1 cellular context compared by ENCODE assay signal in the genomic region with DNA sequence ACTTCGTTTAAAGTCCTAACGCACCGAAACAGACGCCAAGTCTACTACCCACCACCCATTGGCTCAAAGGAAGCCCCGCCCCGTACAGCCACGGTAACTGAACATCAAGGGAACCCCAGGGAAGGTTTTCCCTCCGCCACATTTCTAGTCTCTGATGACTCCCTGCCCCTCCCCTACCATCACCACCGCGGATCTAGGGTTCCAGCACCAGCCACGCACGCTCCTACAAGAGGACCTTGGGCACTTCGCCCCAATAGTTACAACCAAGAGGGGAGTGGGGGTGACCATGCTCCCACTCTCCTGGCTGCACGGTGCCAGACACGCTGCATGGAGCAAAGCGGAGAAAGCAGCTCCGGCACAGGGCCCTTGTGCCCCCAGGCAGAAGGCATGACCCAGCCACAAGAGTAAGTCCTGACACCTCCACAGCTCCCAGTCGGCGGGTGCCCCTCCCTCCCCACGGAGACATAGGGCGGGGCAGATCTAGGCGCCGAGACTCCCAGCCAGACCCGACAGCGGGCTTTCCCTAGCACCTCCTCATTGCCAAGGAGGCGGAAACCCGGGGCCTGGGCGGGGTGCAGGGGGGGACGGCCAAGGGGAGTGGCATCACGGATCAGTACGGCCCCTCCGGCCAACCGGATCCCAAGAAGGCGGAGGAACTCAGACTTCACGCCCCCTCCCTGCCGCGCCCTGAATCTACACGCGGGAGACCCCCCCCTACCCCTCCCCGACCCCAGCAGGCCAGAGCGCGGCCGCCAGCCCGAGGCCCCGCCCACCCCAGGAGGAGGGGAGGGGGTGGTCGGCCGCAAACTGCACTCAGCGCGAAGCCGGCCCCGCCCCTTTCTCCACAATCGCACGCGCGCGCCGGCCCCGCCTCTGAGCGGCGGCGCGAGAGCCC.
A peak's percentile ranks its signal among the peaks of the same experiment; 100 is the strongest.
TF ChIP-seq lines count a peak whose summit lies in the region.

No MANE protein-coding gene starts in this region.

TF ChIP-seq in HepG2, 621 proteins besides CTCF, POLR2A, EP300 and RAD21 (continued from another document and continues in another):
- TF ChIP-seq, protein P1, sequence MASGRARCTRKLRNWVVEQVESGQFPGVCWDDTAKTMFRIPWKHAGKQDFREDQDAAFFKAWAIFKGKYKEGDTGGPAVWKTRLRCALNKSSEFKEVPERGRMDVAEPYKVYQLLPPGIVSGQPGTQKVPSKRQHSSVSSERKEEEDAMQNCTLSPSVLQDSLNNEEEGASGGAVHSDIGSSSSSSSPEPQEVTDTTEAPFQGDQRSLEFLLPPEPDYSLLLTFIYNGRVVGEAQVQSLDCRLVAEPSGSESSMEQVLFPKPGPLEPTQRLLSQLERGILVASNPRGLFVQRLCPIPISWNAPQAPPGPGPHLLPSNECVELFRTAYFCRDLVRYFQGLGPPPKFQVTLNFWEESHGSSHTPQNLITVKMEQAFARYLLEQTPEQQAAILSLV (CRISPR knock-in tag; IDR thresholded peaks at IDR 0.05; ENCODE audit: borderline replicate concordance): 0 out of 2 replicates have a peak, but pooled peaks have one; percentile 57
- TF ChIP-seq FOSL2 (CRISPR knock-in tag; IDR thresholded peaks at IDR 0.05): no peak
- TF ChIP-seq MAF1 (CRISPR knock-in tag; IDR thresholded peaks at IDR 0.05; ENCODE audit: borderline replicate concordance): no peak
- 0 out of 2 replicates have a peak, but pooled peaks have one; percentile 17 for TF ChIP-seq HNRNPL (IDR thresholded peaks at IDR 0.05; ENCODE audit: low read depth, low read length)
- TF ChIP-seq ZNF484 (CRISPR knock-in tag; IDR thresholded peaks at IDR 0.05; ENCODE audit: borderline replicate concordance, low read depth): no peak
- TF ChIP-seq ZNF777 (CRISPR knock-in tag; IDR thresholded peaks at IDR 0.05): no peak
- TF ChIP-seq, protein P2, sequence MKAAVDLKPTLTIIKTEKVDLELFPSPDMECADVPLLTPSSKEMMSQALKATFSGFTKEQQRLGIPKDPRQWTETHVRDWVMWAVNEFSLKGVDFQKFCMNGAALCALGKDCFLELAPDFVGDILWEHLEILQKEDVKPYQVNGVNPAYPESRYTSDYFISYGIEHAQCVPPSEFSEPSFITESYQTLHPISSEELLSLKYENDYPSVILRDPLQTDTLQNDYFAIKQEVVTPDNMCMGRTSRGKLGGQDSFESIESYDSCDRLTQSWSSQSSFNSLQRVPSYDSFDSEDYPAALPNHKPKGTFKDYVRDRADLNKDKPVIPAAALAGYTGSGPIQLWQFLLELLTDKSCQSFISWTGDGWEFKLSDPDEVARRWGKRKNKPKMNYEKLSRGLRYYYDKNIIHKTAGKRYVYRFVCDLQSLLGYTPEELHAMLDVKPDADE (CRISPR knock-in tag; IDR thresholded peaks at IDR 0.05): no peak
- TF ChIP-seq TBL1XR1 (IDR thresholded peaks at IDR 0.05; ENCODE audit: borderline replicate concordance, low read length, partially characterized antibody): no peak
- TF ChIP-seq ZNF563 (CRISPR knock-in tag; IDR thresholded peaks at IDR 0.05): no peak
- no peak for TF ChIP-seq ZNF652 (CRISPR knock-in tag; IDR thresholded peaks at IDR 0.05; ENCODE audit: borderline replicate concordance, low read depth)
- TF ChIP-seq, protein P3, sequence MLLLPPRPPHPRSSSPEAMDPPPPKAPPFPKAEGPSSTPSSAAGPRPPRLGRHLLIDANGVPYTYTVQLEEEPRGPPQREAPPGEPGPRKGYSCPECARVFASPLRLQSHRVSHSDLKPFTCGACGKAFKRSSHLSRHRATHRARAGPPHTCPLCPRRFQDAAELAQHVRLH (CRISPR knock-in tag; IDR thresholded peaks at IDR 0.05; ENCODE audit: borderline replicate concordance, low read depth): no peak
- TF ChIP-seq, protein P4, sequence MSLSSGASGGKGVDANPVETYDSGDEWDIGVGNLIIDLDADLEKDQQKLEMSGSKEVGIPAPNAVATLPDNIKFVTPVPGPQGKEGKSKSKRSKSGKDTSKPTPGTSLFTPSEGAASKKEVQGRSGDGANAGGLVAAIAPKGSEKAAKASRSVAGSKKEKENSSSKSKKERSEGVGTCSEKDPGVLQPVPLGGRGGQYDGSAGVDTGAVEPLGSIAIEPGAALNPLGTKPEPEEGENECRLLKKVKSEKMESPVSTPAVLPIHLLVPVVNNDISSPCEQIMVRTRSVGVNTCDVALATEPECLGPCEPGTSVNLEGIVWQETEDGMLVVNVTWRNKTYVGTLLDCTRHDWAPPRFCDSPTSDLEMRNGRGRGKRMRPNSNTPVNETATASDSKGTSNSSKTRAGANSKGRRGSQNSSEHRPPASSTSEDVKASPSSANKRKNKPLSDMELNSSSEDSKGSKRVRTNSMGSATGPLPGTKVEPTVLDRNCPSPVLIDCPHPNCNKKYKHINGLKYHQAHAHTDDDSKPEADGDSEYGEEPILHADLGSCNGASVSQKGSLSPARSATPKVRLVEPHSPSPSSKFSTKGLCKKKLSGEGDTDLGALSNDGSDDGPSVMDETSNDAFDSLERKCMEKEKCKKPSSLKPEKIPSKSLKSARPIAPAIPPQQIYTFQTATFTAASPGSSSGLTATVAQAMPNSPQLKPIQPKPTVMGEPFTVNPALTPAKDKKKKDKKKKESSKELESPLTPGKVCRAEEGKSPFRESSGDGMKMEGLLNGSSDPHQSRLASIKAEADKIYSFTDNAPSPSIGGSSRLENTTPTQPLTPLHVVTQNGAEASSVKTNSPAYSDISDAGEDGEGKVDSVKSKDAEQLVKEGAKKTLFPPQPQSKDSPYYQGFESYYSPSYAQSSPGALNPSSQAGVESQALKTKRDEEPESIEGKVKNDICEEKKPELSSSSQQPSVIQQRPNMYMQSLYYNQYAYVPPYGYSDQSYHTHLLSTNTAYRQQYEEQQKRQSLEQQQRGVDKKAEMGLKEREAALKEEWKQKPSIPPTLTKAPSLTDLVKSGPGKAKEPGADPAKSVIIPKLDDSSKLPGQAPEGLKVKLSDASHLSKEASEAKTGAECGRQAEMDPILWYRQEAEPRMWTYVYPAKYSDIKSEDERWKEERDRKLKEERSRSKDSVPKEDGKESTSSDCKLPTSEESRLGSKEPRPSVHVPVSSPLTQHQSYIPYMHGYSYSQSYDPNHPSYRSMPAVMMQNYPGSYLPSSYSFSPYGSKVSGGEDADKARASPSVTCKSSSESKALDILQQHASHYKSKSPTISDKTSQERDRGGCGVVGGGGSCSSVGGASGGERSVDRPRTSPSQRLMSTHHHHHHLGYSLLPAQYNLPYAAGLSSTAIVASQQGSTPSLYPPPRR (CRISPR knock-in tag; IDR thresholded peaks at IDR 0.05; ENCODE audit: borderline replicate concordance): no peak
- TF ChIP-seq GABPA (IDR thresholded peaks at IDR 0.05; ENCODE audit: low read depth, low read length): no peak
- peak; percentile 58 for TF ChIP-seq GABPA (CRISPR knock-in tag; IDR thresholded peaks at IDR 0.05; ENCODE audit: low read depth)
- TF ChIP-seq ZNF556 (CRISPR knock-in tag; IDR thresholded peaks at IDR 0.05; ENCODE audit: borderline replicate concordance): no peak
- TF ChIP-seq ZNF235 (CRISPR knock-in tag; IDR thresholded peaks at IDR 0.05; ENCODE audit: borderline replicate concordance): no peak
- TF ChIP-seq PAWR (CRISPR knock-in tag; IDR thresholded peaks at IDR 0.05; ENCODE audit: borderline replicate concordance): no peak
- TF ChIP-seq, protein P5, sequence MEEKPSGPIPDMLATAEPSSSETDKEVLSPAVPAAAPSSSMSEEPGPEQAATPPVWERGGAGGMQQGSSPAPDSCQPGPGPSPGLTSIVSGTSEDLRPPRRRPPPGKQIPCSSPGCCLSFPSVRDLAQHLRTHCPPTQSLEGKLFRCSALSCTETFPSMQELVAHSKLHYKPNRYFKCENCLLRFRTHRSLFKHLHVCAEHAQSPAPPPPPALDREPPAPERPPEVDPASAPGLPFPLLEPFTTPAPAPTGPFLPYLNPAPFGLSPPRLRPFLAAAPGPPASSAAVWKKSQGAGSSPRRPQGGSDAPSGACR (CRISPR knock-in tag; IDR thresholded peaks at IDR 0.05): 0 out of 2 replicates have a peak, but pooled peaks have one; percentile 25
- TF ChIP-seq NFIB (CRISPR knock-in tag; IDR thresholded peaks at IDR 0.05; ENCODE audit: borderline replicate concordance): no peak
- TF ChIP-seq, protein P6, sequence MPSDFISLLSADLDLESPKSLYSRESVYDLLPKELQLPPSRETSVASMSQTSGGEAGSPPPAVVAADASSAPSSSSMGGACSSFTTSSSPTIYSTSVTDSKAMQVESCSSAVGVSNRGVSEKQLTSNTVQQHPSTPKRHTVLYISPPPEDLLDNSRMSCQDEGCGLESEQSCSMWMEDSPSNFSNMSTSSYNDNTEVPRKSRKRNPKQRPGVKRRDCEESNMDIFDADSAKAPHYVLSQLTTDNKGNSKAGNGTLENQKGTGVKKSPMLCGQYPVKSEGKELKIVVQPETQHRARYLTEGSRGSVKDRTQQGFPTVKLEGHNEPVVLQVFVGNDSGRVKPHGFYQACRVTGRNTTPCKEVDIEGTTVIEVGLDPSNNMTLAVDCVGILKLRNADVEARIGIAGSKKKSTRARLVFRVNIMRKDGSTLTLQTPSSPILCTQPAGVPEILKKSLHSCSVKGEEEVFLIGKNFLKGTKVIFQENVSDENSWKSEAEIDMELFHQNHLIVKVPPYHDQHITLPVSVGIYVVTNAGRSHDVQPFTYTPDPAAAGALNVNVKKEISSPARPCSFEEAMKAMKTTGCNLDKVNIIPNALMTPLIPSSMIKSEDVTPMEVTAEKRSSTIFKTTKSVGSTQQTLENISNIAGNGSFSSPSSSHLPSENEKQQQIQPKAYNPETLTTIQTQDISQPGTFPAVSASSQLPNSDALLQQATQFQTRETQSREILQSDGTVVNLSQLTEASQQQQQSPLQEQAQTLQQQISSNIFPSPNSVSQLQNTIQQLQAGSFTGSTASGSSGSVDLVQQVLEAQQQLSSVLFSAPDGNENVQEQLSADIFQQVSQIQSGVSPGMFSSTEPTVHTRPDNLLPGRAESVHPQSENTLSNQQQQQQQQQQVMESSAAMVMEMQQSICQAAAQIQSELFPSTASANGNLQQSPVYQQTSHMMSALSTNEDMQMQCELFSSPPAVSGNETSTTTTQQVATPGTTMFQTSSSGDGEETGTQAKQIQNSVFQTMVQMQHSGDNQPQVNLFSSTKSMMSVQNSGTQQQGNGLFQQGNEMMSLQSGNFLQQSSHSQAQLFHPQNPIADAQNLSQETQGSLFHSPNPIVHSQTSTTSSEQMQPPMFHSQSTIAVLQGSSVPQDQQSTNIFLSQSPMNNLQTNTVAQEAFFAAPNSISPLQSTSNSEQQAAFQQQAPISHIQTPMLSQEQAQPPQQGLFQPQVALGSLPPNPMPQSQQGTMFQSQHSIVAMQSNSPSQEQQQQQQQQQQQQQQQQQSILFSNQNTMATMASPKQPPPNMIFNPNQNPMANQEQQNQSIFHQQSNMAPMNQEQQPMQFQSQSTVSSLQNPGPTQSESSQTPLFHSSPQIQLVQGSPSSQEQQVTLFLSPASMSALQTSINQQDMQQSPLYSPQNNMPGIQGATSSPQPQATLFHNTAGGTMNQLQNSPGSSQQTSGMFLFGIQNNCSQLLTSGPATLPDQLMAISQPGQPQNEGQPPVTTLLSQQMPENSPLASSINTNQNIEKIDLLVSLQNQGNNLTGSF (CRISPR knock-in tag; IDR thresholded peaks at IDR 0.05): no peak
- no peak for TF ChIP-seq ATF7 (IDR thresholded peaks at IDR 0.05)
- TF ChIP-seq ATF7 (CRISPR knock-in tag; IDR thresholded peaks at IDR 0.05): no peak
- no peak for TF ChIP-seq ZNF260 (CRISPR knock-in tag; IDR thresholded peaks at IDR 0.05; ENCODE audit: borderline replicate concordance, low read depth)
- TF ChIP-seq, protein P7, sequence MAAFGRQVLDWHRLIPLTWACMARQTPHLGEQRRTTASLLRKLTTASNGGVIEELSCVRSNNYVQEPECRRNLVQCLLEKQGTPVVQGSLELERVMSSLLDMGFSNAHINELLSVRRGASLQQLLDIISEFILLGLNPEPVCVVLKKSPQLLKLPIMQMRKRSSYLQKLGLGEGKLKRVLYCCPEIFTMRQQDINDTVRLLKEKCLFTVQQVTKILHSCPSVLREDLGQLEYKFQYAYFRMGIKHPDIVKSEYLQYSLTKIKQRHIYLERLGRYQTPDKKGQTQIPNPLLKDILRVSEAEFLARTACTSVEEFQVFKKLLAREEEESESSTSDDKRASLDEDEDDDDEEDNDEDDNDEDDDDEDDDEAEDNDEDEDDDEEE (CRISPR knock-in tag; IDR thresholded peaks at IDR 0.05): no peak
- TF ChIP-seq SRF (IDR thresholded peaks at IDR 0.05; ENCODE audit: low read depth, low read length): no peak
- TF ChIP-seq SMYD3 (CRISPR knock-in tag; IDR thresholded peaks at IDR 0.05): no peak
- peak; percentile 75 for TF ChIP-seq SP4 (CRISPR knock-in tag; IDR thresholded peaks at IDR 0.05)
- TF ChIP-seq, protein P8, sequence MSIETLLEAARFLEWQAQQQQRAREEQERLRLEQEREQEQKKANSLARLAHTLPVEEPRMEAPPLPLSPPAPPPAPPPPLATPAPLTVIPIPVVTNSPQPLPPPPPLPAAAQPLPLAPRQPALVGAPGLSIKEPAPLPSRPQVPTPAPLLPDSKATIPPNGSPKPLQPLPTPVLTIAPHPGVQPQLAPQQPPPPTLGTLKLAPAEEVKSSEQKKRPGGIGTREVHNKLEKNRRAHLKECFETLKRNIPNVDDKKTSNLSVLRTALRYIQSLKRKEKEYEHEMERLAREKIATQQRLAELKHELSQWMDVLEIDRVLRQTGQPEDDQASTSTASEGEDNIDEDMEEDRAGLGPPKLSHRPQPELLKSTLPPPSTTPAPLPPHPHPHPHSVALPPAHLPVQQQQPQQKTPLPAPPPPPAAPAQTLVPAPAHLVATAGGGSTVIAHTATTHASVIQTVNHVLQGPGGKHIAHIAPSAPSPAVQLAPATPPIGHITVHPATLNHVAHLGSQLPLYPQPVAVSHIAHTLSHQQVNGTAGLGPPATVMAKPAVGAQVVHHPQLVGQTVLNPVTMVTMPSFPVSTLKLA (IDR thresholded peaks at IDR 0.05): no peak
- TF ChIP-seq ISL2 (CRISPR knock-in tag; IDR thresholded peaks at IDR 0.05): no peak
- TF ChIP-seq, protein P9, sequence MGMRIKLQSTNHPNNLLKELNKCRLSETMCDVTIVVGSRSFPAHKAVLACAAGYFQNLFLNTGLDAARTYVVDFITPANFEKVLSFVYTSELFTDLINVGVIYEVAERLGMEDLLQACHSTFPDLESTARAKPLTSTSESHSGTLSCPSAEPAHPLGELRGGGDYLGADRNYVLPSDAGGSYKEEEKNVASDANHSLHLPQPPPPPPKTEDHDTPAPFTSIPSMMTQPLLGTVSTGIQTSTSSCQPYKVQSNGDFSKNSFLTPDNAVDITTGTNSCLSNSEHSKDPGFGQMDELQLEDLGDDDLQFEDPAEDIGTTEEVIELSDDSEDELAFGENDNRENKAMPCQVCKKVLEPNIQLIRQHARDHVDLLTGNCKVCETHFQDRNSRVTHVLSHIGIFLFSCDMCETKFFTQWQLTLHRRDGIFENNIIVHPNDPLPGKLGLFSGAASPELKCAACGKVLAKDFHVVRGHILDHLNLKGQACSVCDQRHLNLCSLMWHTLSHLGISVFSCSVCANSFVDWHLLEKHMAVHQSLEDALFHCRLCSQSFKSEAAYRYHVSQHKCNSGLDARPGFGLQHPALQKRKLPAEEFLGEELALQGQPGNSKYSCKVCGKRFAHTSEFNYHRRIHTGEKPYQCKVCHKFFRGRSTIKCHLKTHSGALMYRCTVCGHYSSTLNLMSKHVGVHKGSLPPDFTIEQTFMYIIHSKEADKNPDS (CRISPR knock-in tag; IDR thresholded peaks at IDR 0.05): no peak
- no peak for TF ChIP-seq MAFK (conservative IDR thresholded peaks at IDR 0.05 in 1 of 2, IDR thresholded peaks at IDR 0.05 in 1 of 2; ENCODE audit: low read length in 2 of 2)
- no peak for TF ChIP-seq ZNF274 (CRISPR knock-in tag; IDR thresholded peaks at IDR 0.05)
- TF ChIP-seq TOPORS (CRISPR knock-in tag; IDR thresholded peaks at IDR 0.05): 0 out of 2 replicates have a peak, but pooled peaks have one; percentile 52
